Comparison of ENCODE assay signal across 8 cellular contexts in genomic region chr13:44273991-44274810, GRCh38.
DNase-seq lines count a peak whose midpoint lies in the region; ATAC-seq and TF ChIP-seq lines count a peak whose summit lies in the region.

No MANE protein-coding gene starts in this region.

- peaks cover 10% of the 10 kb centered on the region for H3K9me3 ChIP-seq in T-helper 17 cell (ENCODE audit: control insufficient read depth, low read length, poor library complexity, severe bottlenecking)

- TF ChIP-seq CTCF in AG09309 (IDR thresholded peaks at IDR 0.05; ENCODE audit: control insufficient read depth, insufficient read depth, low read depth, low read length, missing control alignments) (no peak), osteocyte (IDR thresholded peaks at IDR 0.05) (no peak)

- H3K4me1 Mint-ChIP-seq in T-helper 17 cell (peaks cover 6% of the 10 kb centered on the region), osteocyte (ENCODE audit: unreplicated experiment) (peaks cover 43% of the 10 kb centered on the region)

- H3K36me3 Mint-ChIP-seq in T-helper 17 cell (ENCODE audit: low read depth) (peaks cover 5% of the 10 kb centered on the region), osteocyte (ENCODE audit: unreplicated experiment) (no peaks in the 10 kb centered on the region)

- ATAC-seq in GM18870 (IDR thresholded peaks at IDR 0.05; ENCODE audit: unreplicated experiment) (peak; percentile 95), HG03103 (IDR thresholded peaks at IDR 0.05; ENCODE audit: low read depth, unreplicated experiment) (peak; percentile 72), T-helper 17 cell (peak; percentile 94)

- peak overlapping the region; percentile 5 for H3K27ac ChIP-seq in epithelial cell of prostate

- peak overlapping the region; percentile 81 for H3K27ac Mint-ChIP-seq in T-helper 17 cell
- H3K27ac Mint-ChIP-seq in osteocyte (ENCODE audit: unreplicated experiment) = peak overlapping the region; percentile 21

- no peak overlapping the region for H3K4me3 ChIP-seq in AG09309 (ENCODE audit: control insufficient read depth, low read depth, low read length)

- DNase-seq in AG09309 (ENCODE audit: low read depth) (peak; percentile 39), T-helper 17 cell (no peak), epithelial cell of prostate (ENCODE audit: low read depth, low spot score) (no peak), osteocyte (ENCODE audit: extremely low spot score, unreplicated experiment) (no peak), NCI-H82 treated with DMSO at 0.1 percent for 48 hours (lab: John Stamatoyannopoulos, UW; ENCODE audit: unreplicated experiment) (no peak), NCI-H226 (no peak)

- H3K27me3 Mint-ChIP-seq in T-helper 17 cell (peaks cover 7% of the 10 kb centered on the region), osteocyte (ENCODE audit: unreplicated experiment) (no peaks in the 10 kb centered on the region)

- no peaks in the 10 kb centered on the region for H3K9me3 Mint-ChIP-seq in osteocyte (ENCODE audit: unreplicated experiment)

- H3K4me3 Mint-ChIP-seq in T-helper 17 cell (peak overlapping the region; percentile 57), osteocyte (ENCODE audit: unreplicated experiment) (no peak overlapping the region)
